Comparison of ENCODE assay signal across 8 cellular contexts in the genomic region with DNA sequence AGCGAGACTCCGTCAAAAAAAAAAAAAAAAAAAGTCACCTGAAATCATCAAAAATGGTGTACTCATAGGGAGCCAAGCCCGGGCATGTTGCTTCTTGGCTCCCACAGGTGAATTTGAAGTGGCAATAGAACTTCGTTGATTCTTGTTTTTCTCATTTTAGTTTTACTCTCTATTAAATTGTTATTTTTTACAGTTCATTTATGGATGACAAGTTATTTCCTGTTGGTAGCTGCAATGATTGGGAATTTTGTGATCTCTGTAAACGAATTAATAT. TPM values are rescaled to one million over a fixed set of nuclear protein-coding genes. Genes with fewer than 3 reads are reported as not detected.
DNase-seq lines count a peak whose midpoint lies in the region; ATAC-seq, FAIRE-seq and TF ChIP-seq lines count a peak whose summit lies in the region.

No MANE protein-coding gene starts in this region.

- H3K27ac ChIP-seq in BLaER1 treated with 17β-estradiol and CSF1 and Interleukin-3, amounts not matched to agents 10 nM and 100 nM: peak overlapping the region in 2 of 11 experiments; percentile 81 to 90; a peak in 1 of 22 replicates
- no peak overlapping the region for H3K27ac ChIP-seq in HUES64 (ENCODE audit: low read depth, low read length)
- peak overlapping the region; percentile 94 for H3K27ac ChIP-seq in GM12878 (ENCODE audit: control insufficient read depth, insufficient read depth)
- H3K27ac ChIP-seq in mucosa of rectum (ENCODE audit: low read depth in 2 of 2, low read length in 2 of 2): no peak overlapping the region

- POLR2A ChIA-PET in GM12878 (lab: Charles Lee): interaction anchor here (0.7 to 1.8 kb wide), 10 partner anchors 9 to 924 kb away, joined by 3 to 6 read pairs (median 4); a partner anchor contains a TSS

- SMC1A ChIA-PET in GM12878 (lab: Charles Lee; ENCODE audit: uncharacterized antibody, unreplicated experiment): interaction anchor here (0.6 to 6.2 kb wide), 18 partner anchors 10 to 323 kb away, joined by 3 to 56 read pairs (median 5); a partner anchor contains a TSS

- no peak for DNase-seq in GM12878 (ENCODE audit: low read depth, low spot score)
- DNase-seq in superior temporal gyrus (ENCODE audit: extremely low spot score): no peak
- DNase-seq in C1 segment of cervical spinal cord (lab: John Stamatoyannopoulos, UW): no peak
- no peak for DNase-seq in CD1c-positive myeloid dendritic cell (ENCODE audit: extremely low spot score)
- no peak for DNase-seq in NCI-H2227 treated with DMSO at 0.1 percent for 48 hours (lab: John Stamatoyannopoulos, UW)

- peaks cover 55% of the 10 kb centered on the region for H3K79me2 ChIP-seq in GM12878 (ENCODE audit: control insufficient read depth, insufficient read depth, low read length)

- no peaks in the 10 kb centered on the region for H3K27me3 ChIP-seq in BLaER1 treated with 17β-estradiol and CSF1 and Interleukin-3, amounts not matched to agents 10 nM and 100 nM
- H3K27me3 ChIP-seq in HUES64 (ENCODE audit: insufficient read depth, low read length) (no peaks in the 10 kb centered on the region), GM12878 (replicated peaks in 1 of 2; ENCODE audit: control insufficient read depth in 2 of 2, insufficient read depth in 2 of 2, low read length in 1 of 2) (no peaks in the 10 kb centered on the region), mucosa of rectum (ENCODE audit: control insufficient read depth in 2 of 2, insufficient read depth in 2 of 2, low read length in 2 of 2) (no peaks in the 10 kb centered on the region)

- peaks cover 41 to 64% (median 59%) of the 10 kb centered on the region in 10 experiments for H3K4me1 ChIP-seq in BLaER1 treated with 17β-estradiol and CSF1 and Interleukin-3, amounts not matched to agents 10 nM and 100 nM
- peaks cover 13% of the 10 kb centered on the region for H3K4me1 ChIP-seq in HUES64 (ENCODE audit: insufficient read depth, low read length)
- peaks cover 16% of the 10 kb centered on the region for H3K4me1 ChIP-seq in GM12878 (ENCODE audit: control insufficient read depth, insufficient read depth, low read length)
- peaks cover 19 to 21% of the 10 kb centered on the region in 2 donors for H3K4me1 ChIP-seq in mucosa of rectum (ENCODE audit: control insufficient read depth in 2 of 2, insufficient read depth in 2 of 2, low read length in 2 of 2)

- BruUV-seq in GM12878 (replicated peaks; lab: Mats Ljungman, UMichigan): no TSS peak

- peak overlapping the region; percentile 71 to 93 (median 85) for H3K4me2 ChIP-seq in BLaER1 treated with 17β-estradiol and CSF1 and Interleukin-3, amounts not matched to agents 10 nM and 100 nM
- peak overlapping the region; percentile 87 for H3K4me2 ChIP-seq in GM12878 (ENCODE audit: control insufficient read depth, insufficient read depth)

- peak overlapping the region in 10 of 11 experiments; percentile 75 to 85 (median 82); a peak in 14 of 22 replicates for H3K9ac ChIP-seq in BLaER1 treated with 17β-estradiol and CSF1 and Interleukin-3, amounts not matched to agents 10 nM and 100 nM
- H3K9ac ChIP-seq in HUES64 (ENCODE audit: low read depth, low read length) (peak overlapping the region; percentile 86; the same call in 1 of the 2 replicates), GM12878 (ENCODE audit: control insufficient read depth, insufficient read depth, low read length) (peak overlapping the region; percentile 83), mucosa of rectum (ENCODE audit: low read depth in 1 of 2, low read length in 2 of 2) (no peak overlapping the region)

- peaks cover 0 to 27% (median 0%) of the 10 kb centered on the region in 11 experiments; a peak in 2 of 22 replicates for H4K20me1 ChIP-seq in BLaER1 treated with 17β-estradiol and CSF1 and Interleukin-3, amounts not matched to agents 10 nM and 100 nM
- no peaks in the 10 kb centered on the region for H4K20me1 ChIP-seq in GM12878 (ENCODE audit: control insufficient read depth, insufficient read depth)

- no peak for TF ChIP-seq CTCF in GM12878 (IDR thresholded peaks at IDR 0.05 in 2 of 3, conservative IDR thresholded peaks at IDR 0.05 in 1 of 3; ENCODE audit: control insufficient read depth in 2 of 3, extremely low read depth in 1 of 3, insufficient read depth in 1 of 3, low read depth in 3 of 3, low read length in 3 of 3)

- TF ChIP-seq RAD21 in GM12878 (IDR thresholded peaks at IDR 0.05; ENCODE audit: insufficient read depth, low read depth, low read length): no peak

- H2AFZ ChIP-seq in GM12878 (ENCODE audit: control insufficient read depth, low read depth, low read length): no peak overlapping the region

- 87% methylated on average over 5 of the region's 5 CpGs for WGBS in HUES64
- WGBS in GM12878 (ENCODE audit: insufficient coverage, insufficient replicate concordance, low lambda C conversion rate, missing lambda C conversion rate): 38% methylated on average over 5 of the region's 5 CpGs

- peaks cover 0 to 10% (median 0%) of the 10 kb centered on the region in 11 experiments; a peak in 2 of 22 replicates for H3K36me3 ChIP-seq in BLaER1 treated with 17β-estradiol and CSF1 and Interleukin-3, amounts not matched to agents 10 nM and 100 nM
- peaks cover 2% of the 10 kb centered on the region; the same call in 1 of the 2 replicates for H3K36me3 ChIP-seq in HUES64 (ENCODE audit: insufficient read depth, low read length)
- H3K36me3 ChIP-seq in GM12878 (ENCODE audit: control insufficient read depth in 2 of 2, insufficient read depth in 2 of 2, low read length in 1 of 2): no peaks in the 10 kb centered on the region
- H3K36me3 ChIP-seq in mucosa of rectum (ENCODE audit: control insufficient read depth in 2 of 2, insufficient read depth in 2 of 2, low read length in 2 of 2): no peaks in the 10 kb centered on the region

- peak overlapping the region; percentile 76 to 97 (median 90); a peak in 19 of 20 replicates for H3K4me3 ChIP-seq in BLaER1 treated with 17β-estradiol and CSF1 and Interleukin-3, amounts not matched to agents 10 nM and 100 nM
- H3K4me3 ChIP-seq in HUES64 (ENCODE audit: low read length) (peak overlapping the region; percentile 96), GM12878 (peak overlapping the region; percentile 78), mucosa of rectum (ENCODE audit: low read length in 2 of 2) (peak overlapping the region; percentile 83 to 87)

- intact Hi-C loops in GM12878 (cut with micrococcal nuclease; ENCODE audit: unreplicated experiment): loop anchor here (5.0 kb wide), 1 partner anchor 281 kb away; no protein-coding TSS in a partner anchor

- no peaks in the 10 kb centered on the region for H3K9me3 ChIP-seq in BLaER1 treated with 17β-estradiol and CSF1 and Interleukin-3, amounts not matched to agents 10 nM and 100 nM (replicated peaks in 1 of 11)
- H3K9me3 ChIP-seq in HUES64 (ENCODE audit: insufficient read depth, low read depth, low read length) (no peaks in the 10 kb centered on the region), GM12878 (replicated peaks; ENCODE audit: control insufficient read depth, insufficient read depth, low read length) (no peaks in the 10 kb centered on the region), mucosa of rectum (ENCODE audit: control insufficient read depth in 2 of 2, low read length in 2 of 2) (no peaks in the 10 kb centered on the region)

- no peak for FAIRE-seq in GM12878 (lab: Jason Lieb, UNC)

- RAD21 ChIA-PET in GM12878 (lab: Charles Lee; ENCODE audit: unreplicated experiment): interaction anchor here (0.8 to 10.8 kb wide), 15 partner anchors 9 to 291 kb away, joined by 3 to 216 read pairs (median 5); a partner anchor contains a TSS

- in situ Hi-C loops in GM12878 (cut with MboI): no loop called here

- CTCF ChIA-PET in GM12878 (lab: Yijun Ruan, JAX): interaction anchor here (0.6 to 15.9 kb wide), 16 partner anchors 9 to 388 kb away, joined by 3 to 294 read pairs (median 4); a partner anchor contains a TSS

- ATAC-seq in GM12878: no peak

- no peak for TF ChIP-seq EP300 in GM12878 (IDR thresholded peaks at IDR 0.05; ENCODE audit: borderline replicate concordance in 1 of 2, control insufficient read depth in 1 of 2, low read depth in 2 of 2, low read length in 2 of 2)

- TF ChIP-seq POLR2A in GM12878 (IDR thresholded peaks at IDR 0.05; ENCODE audit: low read depth, low read length): no peak

RNA-seq across cellular contexts. Expression of a gene that starts 1.3 kb away (rescaled TPM):
- 52.6 TPM for polyA plus RNA-seq in HUES64 (2013, experiment 1 of 2)
- 60.5 TPM for polyA plus RNA-seq in HUES64 (2013, experiment 2 of 2)
- total RNA-seq in GM12878 (2013; cell fraction: nucleolus; rRNA removed): 180 and 210 TPM in 2 replicates
- total RNA-seq in GM12878 (2014; rRNA removed) (81.2 and 82.6 TPM in 2 replicates), GM12878 (2014; rRNA removed; fragmentation: Illumina TruSeq; extraction: Trizol) (57.3 and 60.9 TPM in 2 replicates), GM12878 (2021) (53.5 and 53.7 TPM in 2 replicates)
- polyA plus RNA-seq in GM12878 (2011; ENCODE audit: low read depth): 28.8 TPM
- polyA plus RNA-seq in GM12878 (2011; rRNA removed) (336 and 341 TPM in 2 replicates), GM12878 (2014; fragmentation: Illumina TruSeq; extraction: Trizol) (94.2 and 125 TPM in 2 replicates), GM12878 (2014; fragmentation: Nextera tagmentation; extraction: Ambion mirVana) (10 to 100 TPM; 31.4 to 34.1 TPM), GM12878 (2014; rRNA removed) (61.8 and 68.3 TPM in 2 replicates), GM12878 (2016; fragmentation: Nextera tagmentation; extraction: Ambion mirVana) (100 to 1,000 TPM; 121 to 129 TPM)
- 208 and 250 TPM in 2 replicates for polyA plus RNA-seq in GM12878 (2011; cell fraction: cytosol; rRNA removed)
- polyA plus RNA-seq in GM12878 (2011; cell fraction: nucleus; rRNA removed): 193 and 244 TPM in 2 replicates
- 36.6 and 47.9 TPM in 2 replicates for polyA plus RNA-seq in GM12878 (2012)
- polyA minus RNA-seq in GM12878 (2011; rRNA and poly(A)+ RNA removed): 392 and 531 TPM in 2 replicates
- 83.7 and 130 TPM in 2 replicates for polyA minus RNA-seq in GM12878 (2011; cell fraction: cytosol; rRNA and poly(A)+ RNA removed)
- polyA minus RNA-seq in GM12878 (2011; cell fraction: nucleus; rRNA and poly(A)+ RNA removed): 109 and 115 TPM in 2 replicates

RNA-seq across cellular contexts. Expression of a gene that starts 9.4 kb away (rescaled TPM):
- 38.8 TPM for polyA plus RNA-seq in HUES64 (2013, experiment 1 of 2)
- polyA plus RNA-seq in HUES64 (2013, experiment 2 of 2): 50.2 TPM
- 136 and 152 TPM in 2 replicates for total RNA-seq in GM12878 (2013; cell fraction: nucleolus; rRNA removed)
- total RNA-seq in GM12878 (2014; rRNA removed): 32.8 and 33.9 TPM in 2 replicates
- total RNA-seq in GM12878 (2014; rRNA removed; fragmentation: Illumina TruSeq; extraction: Trizol): 38.6 and 41.9 TPM in 2 replicates
- 25.5 and 29.1 TPM in 2 replicates for total RNA-seq in GM12878 (2021)
- polyA plus RNA-seq in GM12878 (2011; ENCODE audit: low read depth): 14.4 TPM
- polyA plus RNA-seq in GM12878 (2011; rRNA removed): 72.7 and 83.6 TPM in 2 replicates
- 18.4 and 19.9 TPM in 2 replicates for polyA plus RNA-seq in GM12878 (2011; cell fraction: cytosol; rRNA removed)
- polyA plus RNA-seq in GM12878 (2011; cell fraction: nucleus; rRNA removed): 22.7 and 30.4 TPM in 2 replicates
- 20.7 and 21.2 TPM in 2 replicates for polyA plus RNA-seq in GM12878 (2012)
- 33.9 and 34.7 TPM in 2 replicates for polyA plus RNA-seq in GM12878 (2014; fragmentation: Illumina TruSeq; extraction: Trizol)
- polyA plus RNA-seq in GM12878 (2014; fragmentation: Nextera tagmentation; extraction: Ambion mirVana): 10 to 100 TPM; 42.6 to 56.0 TPM
- 22.4 and 28.5 TPM in 2 replicates for polyA plus RNA-seq in GM12878 (2014; rRNA removed)
- 10 to 100 TPM; 57.0 to 59.0 TPM for polyA plus RNA-seq in GM12878 (2016; fragmentation: Nextera tagmentation; extraction: Ambion mirVana)
- 40.0 and 55.4 TPM in 2 replicates for polyA minus RNA-seq in GM12878 (2011; rRNA and poly(A)+ RNA removed)
- 9.2 and 14.8 TPM in 2 replicates for polyA minus RNA-seq in GM12878 (2011; cell fraction: cytosol; rRNA and poly(A)+ RNA removed)
- polyA minus RNA-seq in GM12878 (2011; cell fraction: nucleus; rRNA and poly(A)+ RNA removed): 38.9 and 50.7 TPM in 2 replicates

Comparison
In these comparisons a context has a peak if more than half of its experiments do, and no peak if none do; other contexts are left out.
1. H3K9ac ChIP-seq: peak in BLaER1 treated with 17β-estradiol and CSF1 and Interleukin-3, amounts not matched to agents 10 nM and 100 nM (10 of 11), HUES64 (single experiment) and GM12878 (single experiment); none in mucosa of rectum (0 of 2).
2. Peak in every context shown above with its lines, with median percentiles within 50 percentile points of each other: H3K4me3 ChIP-seq.